12 cellular contexts compared by ENCODE assay signal in genomic region chr7:36661135-36661840, GRCh38.
DNase-seq lines count a peak whose midpoint lies in the region; ATAC-seq, FAIRE-seq and TF ChIP-seq lines count a peak whose summit lies in the region.
"Had no signal": no experiment of that assay in that cellular context is flagged by ENCODE, and none has a peak within 500 bp of the region (broad histone marks: within the 10 kb centered on the region; RNA-seq: fewer than 3 reads in every experiment).

No MANE protein-coding gene starts in this region.

- no peaks in the 10 kb centered on the region for H3K36me3 ChIP-seq in CD8-positive, alpha-beta memory T cell (ENCODE audit: insufficient read depth, low read length)
- H3K36me3 ChIP-seq in bronchial epithelial cell (ENCODE audit: control insufficient read depth, insufficient read depth, low read length) (no peaks in the 10 kb centered on the region), lung (ENCODE audit: control insufficient read depth in 2 of 2, insufficient read depth in 2 of 2, low read length in 2 of 2) (no peaks in the 10 kb centered on the region)
- H3K36me3 ChIP-seq: sigmoid colon had no signal

- CTCF ChIA-PET in CD8-positive, alpha-beta memory T cell (lab: Charles Lee) = no interaction called here

- H3K27me3 Mint-ChIP-seq in CD8-positive, alpha-beta memory T cell = peaks cover 0 to 2% of the 10 kb centered on the region in 2 donors

- H3K4me1 ChIP-seq in CD8-positive, alpha-beta memory T cell (ENCODE audit: insufficient read depth, low read length) = peaks cover 6% of the 10 kb centered on the region
- no peaks in the 10 kb centered on the region for H3K4me1 ChIP-seq in lung (ENCODE audit: control insufficient read depth in 2 of 2, insufficient read depth in 2 of 2, low read length in 2 of 2)
- H3K4me1 ChIP-seq: sigmoid colon had no signal

- peak overlapping the region in 1 of 7 donors; percentile 15 for H3K4me3 Mint-ChIP-seq in CD8-positive, alpha-beta memory T cell
- H3K4me3 Mint-ChIP-seq: T-helper 1 cell treated with Interleukin-12 subunit alpha and Interleukin-12 subunit beta and Interleukin-4 antibody, amounts not matched to agents 30 μg/mL and 1 μg/mL, for 36 hours had no signal

- peak overlapping the region in 6 of 8 donors; percentile 0 to 58 (median 48) for H3K27ac Mint-ChIP-seq in CD8-positive, alpha-beta memory T cell
- H3K27ac Mint-ChIP-seq: T-helper 1 cell treated with Interleukin-12 subunit alpha and Interleukin-12 subunit beta and Interleukin-4 antibody, amounts not matched to agents 30 μg/mL and 1 μg/mL, for 36 hours had no signal

- no peak overlapping the region for H3K27ac ChIP-seq in CD8-positive, alpha-beta memory T cell (ENCODE audit: low read depth, low read length)
- H3K27ac ChIP-seq in lung (ENCODE audit: low read depth in 1 of 2, low read length in 1 of 2) = no peak overlapping the region
- H3K27ac ChIP-seq: sigmoid colon had no signal

- H3K4me3 ChIP-seq in CD8-positive, alpha-beta memory T cell (ENCODE audit: low read length) = no peak overlapping the region
- H3K4me3 ChIP-seq in bronchial epithelial cell (ENCODE audit: low read depth, low read length) = no peak overlapping the region
- H3K4me3 ChIP-seq in lung = no peak overlapping the region
- H3K4me3 ChIP-seq: sigmoid colon had no signal

- peaks cover 24 to 42% (median 41%) of the 10 kb centered on the region in 3 donors for H3K4me1 Mint-ChIP-seq in CD8-positive, alpha-beta memory T cell

- FAIRE-seq in bronchial epithelial cell (lab: Jason Lieb, UNC) = peak; percentile 43
- FAIRE-seq: D721Med had no signal

- TF ChIP-seq CTCF in bronchial epithelial cell (IDR thresholded peaks at IDR 0.05; ENCODE audit: insufficient read depth, low read length, severe bottlenecking) (no peak), lung (IDR thresholded peaks at IDR 0.05; ENCODE audit: control extremely low read depth, extremely low read depth) (no peak)

- DNase-seq in CD8-positive, alpha-beta memory T cell = no peak
- DNase-seq in HS-5 (ENCODE audit: low read depth) (peak; percentile 55), bronchial epithelial cell (ENCODE audit: low read depth) (peak; percentile 67), lung (ENCODE audit: low spot score) (no peak), NCI-H2196 treated with DMSO at 0.1 percent for 48 hours (lab: John Stamatoyannopoulos, UW; ENCODE audit: unreplicated experiment) (no peak), NCI-H1417 (lab: John Stamatoyannopoulos, UW) (no peak), C1 segment of cervical spinal cord (lab: John Stamatoyannopoulos, UW) (no peak)
- DNase-seq: sigmoid colon had no signal

- 65 to 71% methylated on average over 7 of the region's 7 CpGs for WGBS in lung, 2 donors

- peak; percentile 86 for ATAC-seq in lung (ENCODE audit: insufficient read depth, low FRiP score)
- ATAC-seq in GM18505 (IDR thresholded peaks at IDR 0.05; ENCODE audit: unreplicated experiment) = no peak
- ATAC-seq: left lobe of liver had no signal

- no peaks in the 10 kb centered on the region for H3K9me3 Mint-ChIP-seq in CD8-positive, alpha-beta memory T cell

- no peak for TF ChIP-seq POLR2A in GM18505 (IDR thresholded peaks at IDR 0.05; ENCODE audit: borderline replicate concordance, extremely low read depth, insufficient read depth, insufficient read length)

- POLR2A ChIA-PET in CD8-positive, alpha-beta memory T cell (lab: Charles Lee) = no interaction called here

- H3K27me3 ChIP-seq in CD8-positive, alpha-beta memory T cell (ENCODE audit: insufficient read depth, low read length, poor library complexity, severe bottlenecking) = no peaks in the 10 kb centered on the region
- H3K27me3 ChIP-seq in bronchial epithelial cell (ENCODE audit: control insufficient read depth, insufficient read depth, low read length) = no peaks in the 10 kb centered on the region
- no peaks in the 10 kb centered on the region for H3K27me3 ChIP-seq in lung (ENCODE audit: control insufficient read depth, insufficient read depth)
- H3K27me3 ChIP-seq: sigmoid colon had no signal

- H3K9me3 ChIP-seq in CD8-positive, alpha-beta memory T cell (ENCODE audit: low read length) = no peaks in the 10 kb centered on the region
- no peaks in the 10 kb centered on the region for H3K9me3 ChIP-seq in lung (ENCODE audit: control insufficient read depth in 2 of 2, insufficient read depth in 1 of 2, low read length in 1 of 2)
- H3K9me3 ChIP-seq: sigmoid colon had no signal

- H3K36me3 Mint-ChIP-seq in CD8-positive, alpha-beta memory T cell = peaks cover 8 to 27% (median 14%) of the 10 kb centered on the region in 3 donors

Comparison
In these comparisons a context has a peak if more than half of its experiments do, and no peak if none do; other contexts are left out.
1. DNase-seq: peak in HS-5 (single experiment) and bronchial epithelial cell (single experiment); none in CD8-positive, alpha-beta memory T cell (0 of 5), lung (single experiment), NCI-H2196 treated with DMSO at 0.1 percent for 48 hours (single experiment), NCI-H1417 (0 of 3) and C1 segment of cervical spinal cord (0 of 14).